In the genomic region with DNA sequence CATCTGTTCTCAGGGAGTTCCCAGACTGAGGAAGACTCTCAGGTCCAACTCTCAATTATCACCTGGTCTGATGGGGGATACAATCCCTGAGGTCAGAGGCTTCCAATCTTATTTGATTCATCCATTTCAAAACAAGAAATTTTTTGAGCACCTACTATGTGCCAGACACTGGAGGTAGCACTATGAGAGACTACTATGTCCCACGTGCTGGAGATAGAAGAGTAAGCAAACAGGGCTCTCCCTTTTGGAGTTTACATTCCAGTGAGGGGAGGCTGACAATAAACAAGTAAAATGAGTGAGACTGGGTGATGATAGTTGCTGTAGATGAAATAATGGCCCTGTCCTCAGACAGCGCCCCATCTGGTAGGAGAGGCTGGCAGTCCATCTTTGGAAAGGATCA, we compare ENCODE assay signal across 1 cellular context.
TF ChIP-seq lines count a peak whose summit lies in the region.

No MANE protein-coding gene starts in this region.

TF ChIP-seq in HepG2, 621 proteins besides CTCF, POLR2A, EP300 and RAD21:
- TF ChIP-seq ZKSCAN1 (IDR thresholded peaks at IDR 0.05; ENCODE audit: low read length) = peak; percentile 83
- TF ChIP-seq, protein P1, sequence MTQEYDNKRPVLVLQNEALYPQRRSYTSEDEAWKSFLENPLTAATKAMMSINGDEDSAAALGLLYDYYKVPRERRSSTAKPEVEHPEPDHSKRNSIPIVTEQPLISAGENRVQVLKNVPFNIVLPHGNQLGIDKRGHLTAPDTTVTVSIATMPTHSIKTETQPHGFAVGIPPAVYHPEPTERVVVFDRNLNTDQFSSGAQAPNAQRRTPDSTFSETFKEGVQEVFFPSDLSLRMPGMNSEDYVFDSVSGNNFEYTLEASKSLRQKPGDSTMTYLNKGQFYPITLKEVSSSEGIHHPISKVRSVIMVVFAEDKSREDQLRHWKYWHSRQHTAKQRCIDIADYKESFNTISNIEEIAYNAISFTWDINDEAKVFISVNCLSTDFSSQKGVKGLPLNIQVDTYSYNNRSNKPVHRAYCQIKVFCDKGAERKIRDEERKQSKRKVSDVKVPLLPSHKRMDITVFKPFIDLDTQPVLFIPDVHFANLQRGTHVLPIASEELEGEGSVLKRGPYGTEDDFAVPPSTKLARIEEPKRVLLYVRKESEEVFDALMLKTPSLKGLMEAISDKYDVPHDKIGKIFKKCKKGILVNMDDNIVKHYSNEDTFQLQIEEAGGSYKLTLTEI (CRISPR knock-in tag; conservative IDR thresholded peaks at IDR 0.05) = no peak
- no peak for TF ChIP-seq HOXA5 (CRISPR knock-in tag; IDR thresholded peaks at IDR 0.05)
- TF ChIP-seq ETV6 (CRISPR knock-in tag; conservative IDR thresholded peaks at IDR 0.05) = no peak
- no peak for TF ChIP-seq HES4 (CRISPR knock-in tag; IDR thresholded peaks at IDR 0.05; ENCODE audit: borderline replicate concordance)
- TF ChIP-seq REPIN1 (CRISPR knock-in tag; IDR thresholded peaks at IDR 0.05; ENCODE audit: borderline replicate concordance, low read depth) = no peak
